In genomic region chr2:128317898-128318225, GRCh38 we compare ENCODE assay signal across 8 cellular contexts. TPM values are rescaled to one million over a fixed set of nuclear protein-coding genes. Genes with fewer than 3 reads are reported as not detected.
DNase-seq lines count a peak whose midpoint lies in the region; ATAC-seq and TF ChIP-seq lines count a peak whose summit lies in the region.
"Not testable (repeated sequence)": the region's sequence is repeated elsewhere in the genome, so short reads cannot be mapped to it uniquely, and the experiment has no call there.

No MANE protein-coding gene starts in this region.

- H3K27me3 Mint-ChIP-seq in CD8-positive, alpha-beta T cell (ENCODE audit: low read depth); activated T-cell treated with anti-CD3 and anti-CD28 coated beads, Interleukin-2, amount 50 U/mL, for 4 hours (ENCODE audit: low read depth); nephron (ENCODE audit: low read depth): not testable (repeated sequence)

- CTCF ChIA-PET in CD8-positive, alpha-beta T cell (lab: Charles Lee) = not testable (repeated sequence)

- H3K9me3 Mint-ChIP-seq in CD8-positive, alpha-beta T cell; activated T-cell treated with anti-CD3 and anti-CD28 coated beads, Interleukin-2, amount 50 U/mL, for 4 hours; nephron: not testable (repeated sequence)

- not testable (repeated sequence) for TF ChIP-seq CTCF in CD8-positive, alpha-beta T cell (IDR thresholded peaks at IDR 0.05); nephron (IDR thresholded peaks at IDR 0.05; ENCODE audit: unreplicated experiment in 3 of 3)

- H3K4me3 Mint-ChIP-seq in CD8-positive, alpha-beta T cell = peak overlapping the region; percentile 86
- H3K4me3 Mint-ChIP-seq in activated T-cell treated with anti-CD3 and anti-CD28 coated beads, Interleukin-2, amount 50 U/mL, for 4 hours = peak overlapping the region; percentile 90
- H3K4me3 Mint-ChIP-seq in nephron = peak overlapping the region; percentile 86 to 91 (median 91)

- H3K9ac ChIP-seq in duodenal mucosa (ENCODE audit: low read depth in 1 of 2, low read length in 2 of 2) (peak overlapping the region; percentile 60 to 68), iPS-15b (ENCODE audit: low read depth, low read length) (peak overlapping the region; percentile 60), subcutaneous abdominal adipose tissue (ENCODE audit: low read length in 5 of 5) (peak overlapping the region in 3 of 5 donors; percentile 66 to 82 (median 73))

- H3K27me3 ChIP-seq in CD8-positive, alpha-beta T cell (ENCODE audit: insufficient read depth, low read length); HAP-1 (ENCODE audit: low read depth); MG63; duodenal mucosa (ENCODE audit: control insufficient read depth in 1 of 2, insufficient read depth in 2 of 2, low read length in 2 of 2); subcutaneous abdominal adipose tissue (ENCODE audit: control insufficient read depth in 5 of 5, insufficient read depth in 4 of 5, low read length in 5 of 5): not testable (repeated sequence)
- peaks cover 17% of the 10 kb centered on the region for H3K27me3 ChIP-seq in iPS-15b (ENCODE audit: control insufficient read depth, insufficient read depth, low read length)

- H3K36me3 ChIP-seq in CD8-positive, alpha-beta T cell (ENCODE audit: insufficient read depth, low read length); HAP-1 (replicated peaks); MG63; duodenal mucosa (ENCODE audit: control insufficient read depth in 1 of 2, insufficient read depth in 2 of 2, low read length in 2 of 2); iPS-15b (ENCODE audit: control insufficient read depth, insufficient read depth, low read length); subcutaneous abdominal adipose tissue (ENCODE audit: control insufficient read depth in 5 of 5, insufficient read depth in 5 of 5, low read length in 5 of 5): not testable (repeated sequence)

- H3K4me1 Mint-ChIP-seq in CD8-positive, alpha-beta T cell (ENCODE audit: low read depth) = peaks cover 46% of the 10 kb centered on the region
- H3K4me1 Mint-ChIP-seq in activated T-cell treated with anti-CD3 and anti-CD28 coated beads, Interleukin-2, amount 50 U/mL, for 4 hours (ENCODE audit: low read depth) = peaks cover 38% of the 10 kb centered on the region
- H3K4me1 Mint-ChIP-seq in nephron = peaks cover 42% of the 10 kb centered on the region

- H3K36me3 Mint-ChIP-seq in CD8-positive, alpha-beta T cell; activated T-cell treated with anti-CD3 and anti-CD28 coated beads, Interleukin-2, amount 50 U/mL, for 4 hours (ENCODE audit: insufficient read depth); nephron (ENCODE audit: low read depth): not testable (repeated sequence)

- POLR2A ChIA-PET in CD8-positive, alpha-beta T cell (lab: Charles Lee) = not testable (repeated sequence)

- H3K27ac Mint-ChIP-seq in CD8-positive, alpha-beta T cell; nephron: not testable (repeated sequence)

- in situ Hi-C loops in HAP-1 (cut with MboI; ENCODE audit: low sequenced_read_pairs) = not testable (repeated sequence)

- H3K27ac ChIP-seq in CD8-positive, alpha-beta T cell (ENCODE audit: low read depth, low read length); duodenal mucosa (ENCODE audit: low read depth, low read length); subcutaneous abdominal adipose tissue (ENCODE audit: low read depth, low read length): not testable (repeated sequence)

- ATAC-seq in CD8-positive, alpha-beta T cell = not testable (repeated sequence)
- peak; percentile 3 to 4 for ATAC-seq in activated T-cell treated with anti-CD3 and anti-CD28 coated beads, Interleukin-2, amount 50 U/mL, for 4 hours

- H3K9me3 ChIP-seq in CD8-positive, alpha-beta T cell (ENCODE audit: low read length); HAP-1; MG63; duodenal mucosa (ENCODE audit: control insufficient read depth in 1 of 2, low read length in 2 of 2); iPS-15b (ENCODE audit: control insufficient read depth, insufficient read depth, low read length); subcutaneous abdominal adipose tissue (ENCODE audit: control insufficient read depth in 5 of 5, low read length in 5 of 5): not testable (repeated sequence)

- intact Hi-C loops in CD8-positive, alpha-beta T cell (cut with DNase I, micrococcal nuclease) = loop anchor here in 1 of 2 experiments (2.0 to 5.0 kb wide), 2 partner anchors 1561 to 1661 kb away; partner anchors contain the start of gene GYPC

- H3K4me3 ChIP-seq in CD8-positive, alpha-beta T cell (ENCODE audit: low read depth, low read length) = peak overlapping the region; percentile 68
- H3K4me3 ChIP-seq in HAP-1 (peak overlapping the region; percentile 59), MG63 (peak overlapping the region; percentile 59), duodenal mucosa (ENCODE audit: low read depth in 1 of 2, low read length in 2 of 2) (peak overlapping the region; percentile 68 to 80), iPS-15b (ENCODE audit: low read depth, low read length) (peak overlapping the region; percentile 65), subcutaneous abdominal adipose tissue (ENCODE audit: low read depth in 1 of 5, low read length in 5 of 5) (peak overlapping the region in 4 of 5 donors; percentile 65 to 84 (median 78))

- not testable (repeated sequence) for DNase-seq in CD8-positive, alpha-beta T cell; HAP-1 (ENCODE audit: low spot score in 2 of 2); MG63; activated T-cell treated with anti-CD3 and anti-CD28 coated beads, Interleukin-2, amount 50 U/mL, for 4 hours

- H3K4me1 ChIP-seq in CD8-positive, alpha-beta T cell (ENCODE audit: insufficient read depth, low read length) = peaks cover 39% of the 10 kb centered on the region
- not testable (repeated sequence) for H3K4me1 ChIP-seq in HAP-1
- peaks cover 24 to 36% of the 10 kb centered on the region in 2 donors for H3K4me1 ChIP-seq in duodenal mucosa (ENCODE audit: control insufficient read depth in 1 of 2, insufficient read depth in 2 of 2, low read length in 2 of 2)
- peaks cover 15% of the 10 kb centered on the region for H3K4me1 ChIP-seq in iPS-15b (ENCODE audit: control insufficient read depth, insufficient read depth, low read length)
- peaks cover 3 to 80% (median 65%) of the 10 kb centered on the region in 5 donors for H3K4me1 ChIP-seq in subcutaneous abdominal adipose tissue (ENCODE audit: control insufficient read depth in 5 of 5, insufficient read depth in 5 of 5, low read length in 5 of 5)

RNA-seq across cellular contexts. Expression of gene HS6ST1, which starts 0.8 kb away (rescaled TPM):
- 1 to 10 TPM; 6.3 to 7.7 TPM for total RNA-seq in CD8-positive, alpha-beta T cell
- total RNA-seq in MG63 (2014; rRNA removed; shearing (Covaris generic); ENCODE audit: low replicate concordance) = 16.9 and 32.5 TPM in 2 replicates
- 10 to 100 TPM; 23.9 to 32.3 (median 28.2) TPM for total RNA-seq in activated T-cell treated with anti-CD3 and anti-CD28 coated beads, Interleukin-2, amount 50 U/mL, for 4 hours
